ENCODE assay signal across 31 cellular contexts in genomic region chr3:187551419-187551818, GRCh38.
DNase-seq lines count a peak whose midpoint lies in the region; ATAC-seq and TF ChIP-seq lines count a peak whose summit lies in the region.
"Had no signal": no experiment of that assay in that cellular context is flagged by ENCODE, and none has a peak within 500 bp of the region (broad histone marks: within the 10 kb centered on the region; RNA-seq: fewer than 3 reads in every experiment).

No MANE protein-coding gene starts in this region.

- TF ChIP-seq EP300 in esophagus muscularis mucosa (IDR thresholded peaks at IDR 0.05): no peak
- no peak for TF ChIP-seq EP300 in sigmoid colon (IDR thresholded peaks at IDR 0.05)

- TF ChIP-seq CTCF in esophagus muscularis mucosa (IDR thresholded peaks at IDR 0.05): no peak
- TF ChIP-seq CTCF in sigmoid colon (IDR thresholded peaks at IDR 0.05): no peak

- H3K4me3 Mint-ChIP-seq in stimulated activated naive B cell treated with anti-CD40 and anti-IgM and Interleukin-4, amounts not matched to agents 10 μg/mL and 1 μg/mL and 100 μg/mL, for 72 hours: no peak overlapping the region
- H3K4me3 Mint-ChIP-seq: activated CD4-positive, alpha-beta memory T cell treated with anti-CD3 and anti-CD28 coated beads, Interleukin-2, amount 10 ng/mL, durations not matched to agents 7 days and 5 days; natural killer cell treated with Interleukin-12 subunit alpha and Interleukin-12 subunit beta and Interleukin-15 and Interleukin-18, amount 100 ng/mL, for 72 hours had no signal

- peaks cover 30 to 40% of the 10 kb centered on the region in 2 donors for H3K27me3 Mint-ChIP-seq in stimulated activated naive B cell treated with anti-CD40 and anti-IgM and Interleukin-4, amounts not matched to agents 10 μg/mL and 1 μg/mL and 100 μg/mL, for 72 hours

- H3K27ac ChIP-seq in esophagus muscularis mucosa (replicated peaks in 1 of 4): no peak overlapping the region
- H3K27ac ChIP-seq in sigmoid colon: no peak overlapping the region
- H3K27ac ChIP-seq: breast epithelium, Peyer's patch had no signal

- H3K4me1 ChIP-seq in esophagus muscularis mucosa: no peaks in the 10 kb centered on the region
- no peaks in the 10 kb centered on the region for H3K4me1 ChIP-seq in sigmoid colon
- H3K4me1 ChIP-seq: breast epithelium, Caco-2, Peyer's patch had no signal

- TF ChIP-seq POLR2A in esophagus muscularis mucosa (IDR thresholded peaks at IDR 0.05; ENCODE audit: low read depth): no peak
- TF ChIP-seq POLR2A in sigmoid colon (IDR thresholded peaks at IDR 0.05): no peak

- no peaks in the 10 kb centered on the region for H3K9me3 ChIP-seq in esophagus muscularis mucosa
- no peaks in the 10 kb centered on the region for H3K9me3 ChIP-seq in sigmoid colon
- H3K9me3 ChIP-seq: breast epithelium, Caco-2, Peyer's patch had no signal

- no peaks in the 10 kb centered on the region for H3K36me3 Mint-ChIP-seq in stimulated activated naive B cell treated with anti-CD40 and anti-IgM and Interleukin-4, amounts not matched to agents 10 μg/mL and 1 μg/mL and 100 μg/mL, for 72 hours
- H3K36me3 Mint-ChIP-seq: natural killer cell treated with Interleukin-12 subunit alpha and Interleukin-12 subunit beta and Interleukin-15 and Interleukin-18, amount 100 ng/mL, for 72 hours had no signal

- ATAC-seq in stimulated activated naive B cell treated with anti-CD40 and anti-IgM and Interleukin-4, amounts not matched to agents 10 μg/mL and 1 μg/mL and 100 μg/mL, for 72 hours (replicated peaks): no peak
- ATAC-seq: natural killer cell treated with Interleukin-12 subunit alpha and Interleukin-12 subunit beta and Interleukin-15 and Interleukin-18, amount 100 ng/mL, for 72 hours had no signal

- intact Hi-C loops in esophagus muscularis mucosa (cut with DNase I): no loop called here
- intact Hi-C loops in sigmoid colon (cut with DNase I): no loop called here

- H3K36me3 ChIP-seq in esophagus muscularis mucosa: no peaks in the 10 kb centered on the region
- no peaks in the 10 kb centered on the region for H3K36me3 ChIP-seq in sigmoid colon
- H3K36me3 ChIP-seq: breast epithelium, Peyer's patch had no signal

- no peaks in the 10 kb centered on the region for H3K27me3 ChIP-seq in esophagus muscularis mucosa
- H3K27me3 ChIP-seq in sigmoid colon: no peaks in the 10 kb centered on the region
- H3K27me3 ChIP-seq: breast epithelium, Peyer's patch had no signal

- DNase-seq in AG20443 (ENCODE audit: low spot score): peak; percentile 41
- peak; percentile 34 for DNase-seq in HCEC 1CT
- peak; percentile 19 for DNase-seq in esophagus muscularis mucosa (ENCODE audit: extremely low spot score)
- DNase-seq in myocyte (ENCODE audit: low read depth): peak; percentile 8
- no peak for DNase-seq in activated T-cell treated with anti-CD3 and anti-CD28 coated beads for 4 hours
- no peak for DNase-seq in sigmoid colon
- DNase-seq in NCI-H2171 (lab: John Stamatoyannopoulos, UW): no peak
- DNase-seq in stimulated activated naive B cell treated with anti-CD40 and anti-IgM and Interleukin-4, amounts not matched to agents 10 μg/mL and 1 μg/mL and 100 μg/mL, for 72 hours: no peak
- DNase-seq: activated CD4-positive, alpha-beta memory T cell treated with anti-CD3 and anti-CD28 coated beads, Interleukin-2, amount 10 ng/mL, durations not matched to agents 7 days and 5 days; activated CD4-positive, alpha-beta T cell treated with anti-CD3 and anti-CD28 coated beads for 1 hour; activated CD8-positive, alpha-beta memory T cell treated with anti-CD3 and anti-CD28 coated beads, Interleukin-2, amount 50 U/mL, for 48 hours; activated naive CD4-positive, alpha-beta T cell treated with anti-CD3 and anti-CD28 coated beads, Interleukin-2, amount 50 U/mL, for 16 hours; amniotic stem cell; C1 segment of cervical spinal cord; Caco-2; DMS53; GF-D8; head of caudate nucleus; NCI-H146; NCI-H446; NCI-H774; occipital lobe; Peyer's patch; SHP77 treated with DMSO at 0.1 percent for 48 hours; stimulated activated CD4-positive, alpha-beta T cell treated with anti-CD3 and anti-CD28 coated beads, Interleukin-15, amount 100 ng/mL, for 24 hours; stimulated activated CD4-positive, alpha-beta T cell treated with anti-CD3 and anti-CD28 coated beads, Interleukin-4, amount 100 ng/mL, for 4 hours; substantia nigra; trophoblast cell had no signal

- H3K4me1 Mint-ChIP-seq in stimulated activated naive B cell treated with anti-CD40 and anti-IgM and Interleukin-4, amounts not matched to agents 10 μg/mL and 1 μg/mL and 100 μg/mL, for 72 hours: no peaks in the 10 kb centered on the region
- H3K4me1 Mint-ChIP-seq: activated CD4-positive, alpha-beta memory T cell treated with anti-CD3 and anti-CD28 coated beads, Interleukin-2, amount 10 ng/mL, durations not matched to agents 7 days and 5 days had no signal

- H3K4me3 ChIP-seq in esophagus muscularis mucosa (no peak overlapping the region), sigmoid colon (no peak overlapping the region)
- H3K4me3 ChIP-seq: breast epithelium, lung, Peyer's patch had no signal

- no peak overlapping the region for H3K27ac Mint-ChIP-seq in stimulated activated naive B cell treated with anti-CD40 and anti-IgM and Interleukin-4, amounts not matched to agents 10 μg/mL and 1 μg/mL and 100 μg/mL, for 72 hours
- H3K27ac Mint-ChIP-seq: activated CD4-positive, alpha-beta memory T cell treated with anti-CD3 and anti-CD28 coated beads, Interleukin-2, amount 10 ng/mL, durations not matched to agents 7 days and 5 days; natural killer cell treated with Interleukin-12 subunit alpha and Interleukin-12 subunit beta and Interleukin-15 and Interleukin-18, amount 100 ng/mL, for 72 hours had no signal

- no peaks in the 10 kb centered on the region for H3K9me3 Mint-ChIP-seq in stimulated activated naive B cell treated with anti-CD40 and anti-IgM and Interleukin-4, amounts not matched to agents 10 μg/mL and 1 μg/mL and 100 μg/mL, for 72 hours
- H3K9me3 Mint-ChIP-seq: activated CD4-positive, alpha-beta memory T cell treated with anti-CD3 and anti-CD28 coated beads, Interleukin-2, amount 10 ng/mL, durations not matched to agents 7 days and 5 days; natural killer cell treated with Interleukin-12 subunit alpha and Interleukin-12 subunit beta and Interleukin-15 and Interleukin-18, amount 100 ng/mL, for 72 hours had no signal

Comparison
In these comparisons a context has a peak if more than half of its experiments do, and no peak if none do; other contexts are left out.
1. DNase-seq: peak in AG20443 (single experiment), HCEC 1CT (single experiment), esophagus muscularis mucosa (single experiment) and myocyte (single experiment); none in activated T-cell treated with anti-CD3 and anti-CD28 coated beads for 4 hours (single experiment), sigmoid colon (single experiment), NCI-H2171 (single experiment) and stimulated activated naive B cell treated with anti-CD40 and anti-IgM and Interleukin-4, amounts not matched to agents 10 μg/mL and 1 μg/mL and 100 μg/mL, for 72 hours (single experiment).